In the genomic region with DNA sequence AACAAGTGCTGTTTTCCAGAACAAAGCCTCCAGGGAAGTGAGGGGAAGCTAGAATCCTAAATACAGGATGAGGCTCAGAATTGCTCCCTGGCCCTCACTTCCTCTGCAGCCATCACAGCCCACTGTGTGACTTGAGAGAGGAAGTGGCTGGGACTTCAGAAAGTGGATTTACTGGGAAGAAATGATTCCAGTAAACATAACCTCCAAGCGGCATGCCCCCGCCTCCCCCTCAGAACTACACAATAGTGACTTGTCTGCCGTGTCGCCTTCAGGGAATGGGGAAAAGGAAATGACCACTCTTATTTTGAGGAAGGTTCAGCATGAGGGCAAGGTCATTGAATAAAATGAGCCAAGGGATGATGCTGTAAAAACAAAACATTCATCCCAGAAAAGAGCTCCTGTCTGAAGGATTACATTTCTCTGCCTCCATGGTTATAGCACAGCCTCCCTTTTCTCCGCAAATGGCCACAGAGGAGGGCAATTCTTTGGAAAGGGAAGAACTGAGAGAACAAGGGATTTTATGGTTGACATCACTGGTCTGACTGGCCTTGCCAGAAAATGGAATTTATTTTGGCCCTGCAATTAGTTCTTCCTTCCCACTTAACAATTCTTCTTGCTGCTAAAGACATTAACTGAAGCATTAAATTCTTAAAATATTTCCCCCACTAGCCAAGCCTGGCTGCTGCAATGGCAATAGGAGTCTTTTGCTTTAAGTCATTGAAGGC, we compare ENCODE assay signal across 15 cellular contexts.
DNase-seq lines count a peak whose midpoint lies in the region; ATAC-seq and TF ChIP-seq lines count a peak whose summit lies in the region.
"Had no signal": no experiment of that assay in that cellular context is flagged by ENCODE, and none has a peak within 500 bp of the region (broad histone marks: within the 10 kb centered on the region; RNA-seq: fewer than 3 reads in every experiment).

No MANE protein-coding gene starts in this region.

- in situ Hi-C loops in KBM-7 (cut with MboI; ENCODE audit: low pct_unique_long_range_greater_than_20kb, low sequenced_read_pairs) = no loop called here

- peaks cover 5% of the 10 kb centered on the region for H3K9me3 Mint-ChIP-seq in endothelial cell (ENCODE audit: unreplicated experiment)

- no peaks in the 10 kb centered on the region for H3K36me3 ChIP-seq in skeletal muscle tissue (ENCODE audit: control insufficient read depth in 3 of 3, insufficient read depth in 3 of 3, low read length in 3 of 3)
- H3K36me3 ChIP-seq: ascending aorta, HAP-1 had no signal

- peak overlapping the region; percentile 85 for H3K27ac ChIP-seq in skeletal muscle tissue (ENCODE audit: low read depth, low read length)

- peaks cover 0 to 9% (median 0%) of the 10 kb centered on the region in 3 donors for H3K4me1 ChIP-seq in skeletal muscle tissue (ENCODE audit: control insufficient read depth in 3 of 3, insufficient read depth in 3 of 3, low read length in 3 of 3)
- H3K4me1 ChIP-seq: ascending aorta, HAP-1 had no signal

- DNase-seq in KBM-7 (peak; percentile 25), endothelial cell (ENCODE audit: low spot score) (peak; percentile 56), left lobe of liver (ENCODE audit: low spot score) (no peak), NOMO-1 treated with dmso at 0.1 percent for 144 hours (lab: John Stamatoyannopoulos, UW; ENCODE audit: unreplicated experiment) (no peak), HuH-7.5 (ENCODE audit: low spot score) (no peak), mucosa of gallbladder (ENCODE audit: low spot score) (no peak)
- DNase-seq: activated CD4-positive, alpha-beta T cell treated with anti-CD3 and anti-CD28 coated beads for 1 hour; activated T-cell treated with anti-CD3 and anti-CD28 coated beads, Interleukin-2, amount 50 U/mL, for 1 hour; DND-41; NCI-H187; NCI-H82 had no signal

- H3K4me1 Mint-ChIP-seq in endothelial cell (ENCODE audit: unreplicated experiment) = peaks cover 55% of the 10 kb centered on the region

- H3K27ac Mint-ChIP-seq in endothelial cell (ENCODE audit: unreplicated experiment) = peak overlapping the region; percentile 97

- H3K9ac ChIP-seq in skeletal muscle tissue (ENCODE audit: low read depth in 1 of 3, low read length in 3 of 3) = no peak overlapping the region

- no peaks in the 10 kb centered on the region for H3K9me3 ChIP-seq in skeletal muscle tissue (ENCODE audit: control insufficient read depth in 3 of 3, low read length in 3 of 3)
- H3K9me3 ChIP-seq: ascending aorta had no signal

- no peak for TF ChIP-seq CTCF in endothelial cell (IDR thresholded peaks at IDR 0.05; ENCODE audit: unreplicated experiment)

- H3K27me3 Mint-ChIP-seq in endothelial cell (ENCODE audit: unreplicated experiment) = no peaks in the 10 kb centered on the region

- H3K4me3 ChIP-seq in skeletal muscle tissue (ENCODE audit: low read length in 3 of 3) = no peak overlapping the region
- H3K4me3 ChIP-seq: ascending aorta, HAP-1 had no signal

- ATAC-seq in left lobe of liver (peak; percentile 72), HG02970 (IDR thresholded peaks at IDR 0.05; ENCODE audit: low FRiP score, unreplicated experiment) (no peak)

- no peaks in the 10 kb centered on the region for H3K27me3 ChIP-seq in skeletal muscle tissue (ENCODE audit: control insufficient read depth in 3 of 3, insufficient read depth in 3 of 3, low read length in 3 of 3)
- H3K27me3 ChIP-seq: ascending aorta had no signal

- peaks cover 6% of the 10 kb centered on the region for H3K36me3 Mint-ChIP-seq in endothelial cell (ENCODE audit: low read depth, unreplicated experiment)

- no peak overlapping the region for H3K4me3 Mint-ChIP-seq in endothelial cell (ENCODE audit: unreplicated experiment)

Comparison
In these comparisons a context has a peak if more than half of its experiments do, and no peak if none do; other contexts are left out.
1. DNase-seq: peak in KBM-7 (single experiment) and endothelial cell (single experiment); none in left lobe of liver (single experiment), NOMO-1 treated with dmso at 0.1 percent for 144 hours (single experiment), HuH-7.5 (single experiment) and mucosa of gallbladder (single experiment).